ENCODE assay signal across 8 cellular contexts in genomic region chr4:145097331-145097820, GRCh38. TPM values are rescaled to one million over a fixed set of nuclear protein-coding genes. Genes with fewer than 3 reads are reported as not detected.
DNase-seq lines count a peak whose midpoint lies in the region; ATAC-seq and TF ChIP-seq lines count a peak whose summit lies in the region.

No MANE protein-coding gene starts in this region.

- no peaks in the 10 kb centered on the region for H3K27me3 ChIP-seq in mucosa of stomach (ENCODE audit: control insufficient read depth, insufficient read depth, low read length)

- CTCF ChIA-PET in activated CD4-positive, alpha-beta T cell treated with anti-CD3 and anti-CD28 coated beads, Interleukin-2, amount 10 ng/mL, durations not matched to agents 7 days and 5 days (lab: Charles Lee), result interaction anchor here (0.6 to 2.4 kb wide), 4 partner anchors 15 to 167 kb away, joined by 4 to 13 read pairs (median 6); no protein-coding TSS in a partner anchor

- H3K4me3 Mint-ChIP-seq in activated CD4-positive, alpha-beta T cell treated with anti-CD3 and anti-CD28 coated beads, Interleukin-2, amount 10 ng/mL, durations not matched to agents 7 days and 5 days, result peak overlapping the region; percentile 94

- H3K9me3 Mint-ChIP-seq in activated CD4-positive, alpha-beta T cell treated with anti-CD3 and anti-CD28 coated beads, Interleukin-2, amount 10 ng/mL, durations not matched to agents 7 days and 5 days, result peaks cover 5% of the 10 kb centered on the region

- H3K27ac Mint-ChIP-seq in activated CD4-positive, alpha-beta T cell treated with anti-CD3 and anti-CD28 coated beads, Interleukin-2, amount 10 ng/mL, durations not matched to agents 7 days and 5 days, result peak overlapping the region; percentile 98

- no peaks in the 10 kb centered on the region for H3K36me3 ChIP-seq in mucosa of stomach (ENCODE audit: control insufficient read depth, insufficient read depth, low read length)

- TF ChIP-seq CTCF in cardiac fibroblast (IDR thresholded peaks at IDR 0.05; ENCODE audit: low read depth, low read length), result no peak

- H3K4me3 ChIP-seq in cardiac fibroblast (replicated peaks in 1 of 2; ENCODE audit: low read depth in 2 of 2, low read length in 2 of 2) (peak overlapping the region; percentile 83 to 93), mucosa of stomach (ENCODE audit: low read length) (peak overlapping the region; percentile 70)

- H3K4me1 ChIP-seq in mucosa of stomach (ENCODE audit: control insufficient read depth, insufficient read depth, low read length), result no peaks in the 10 kb centered on the region

- POLR2A ChIA-PET in activated CD4-positive, alpha-beta T cell treated with anti-CD3 and anti-CD28 coated beads, Interleukin-2, amount 10 ng/mL, durations not matched to agents 7 days and 5 days (lab: Charles Lee), result no interaction called here

- peak; percentile 0 for ATAC-seq in HG03571 (IDR thresholded peaks at IDR 0.05; ENCODE audit: unreplicated experiment)
- ATAC-seq in GM18861 (IDR thresholded peaks at IDR 0.05; ENCODE audit: unreplicated experiment), result no peak

- H3K9ac ChIP-seq in mucosa of stomach (ENCODE audit: low read length), result peak overlapping the region; percentile 72

- no peak for DNase-seq in activated CD4-positive, alpha-beta T cell treated with anti-CD3 and anti-CD28 coated beads, Interleukin-2, amount 10 ng/mL, durations not matched to agents 7 days and 5 days
- DNase-seq in activated CD4-positive, alpha-beta T cell treated with anti-CD3 and anti-CD28 coated beads for 48 hours, result no peak
- no peak for DNase-seq in cardiac fibroblast (ENCODE audit: low read depth in 2 of 2)
- DNase-seq in GM19238 (ENCODE audit: insufficient read length, low spot score), result no peak
- DNase-seq in NCI-H774 (lab: John Stamatoyannopoulos, UW), result no peak

- no peaks in the 10 kb centered on the region for H3K27me3 Mint-ChIP-seq in activated CD4-positive, alpha-beta T cell treated with anti-CD3 and anti-CD28 coated beads, Interleukin-2, amount 10 ng/mL, durations not matched to agents 7 days and 5 days

- peaks cover 33% of the 10 kb centered on the region for H3K4me1 Mint-ChIP-seq in activated CD4-positive, alpha-beta T cell treated with anti-CD3 and anti-CD28 coated beads, Interleukin-2, amount 10 ng/mL, durations not matched to agents 7 days and 5 days

- H3K36me3 Mint-ChIP-seq in activated CD4-positive, alpha-beta T cell treated with anti-CD3 and anti-CD28 coated beads, Interleukin-2, amount 10 ng/mL, durations not matched to agents 7 days and 5 days (ENCODE audit: low read depth), result peaks cover 35% of the 10 kb centered on the region

- H3K9me3 ChIP-seq in mucosa of stomach (ENCODE audit: control insufficient read depth, low read length), result no peaks in the 10 kb centered on the region

RNA-seq across cellular contexts. Expression of gene ANAPC10, which starts 0.6 kb away (rescaled TPM):
- 10 to 100 TPM; 23.5 to 25.4 TPM for total RNA-seq in activated CD4-positive, alpha-beta T cell treated with anti-CD3 and anti-CD28 coated beads, Interleukin-2, amount 10 ng/mL, durations not matched to agents 7 days and 5 days

RNA-seq across cellular contexts. Expression of gene ABCE1, which starts 0.7 kb away (rescaled TPM):
- total RNA-seq in activated CD4-positive, alpha-beta T cell treated with anti-CD3 and anti-CD28 coated beads, Interleukin-2, amount 10 ng/mL, durations not matched to agents 7 days and 5 days, result 10 to 100 TPM; 62.1 to 72.3 TPM
